Comparison of ENCODE assay signal across 7 cellular contexts in genomic region chr6:27145731-27146455, GRCh38.
DNase-seq lines count a peak whose midpoint lies in the region; ATAC-seq and TF ChIP-seq lines count a peak whose summit lies in the region.

No MANE protein-coding gene starts in this region.

- H3K9ac ChIP-seq in HUES48 (ENCODE audit: low read depth, low read length), result peak overlapping the region; percentile 100

- H3K27ac ChIP-seq in HUES48 (ENCODE audit: low read depth, low read length) (peak overlapping the region; percentile 97), temporal lobe (ENCODE audit: low read depth, low read length) (peak overlapping the region; percentile 25)

- DNase-seq in NOMO-1 treated with dmso at 0.1 percent for 144 hours (lab: John Stamatoyannopoulos, UW; ENCODE audit: unreplicated experiment) (peak; percentile 87), activated T-cell treated with anti-CD3 and anti-CD28 coated beads for 1 hour (ENCODE audit: low read depth) (peak; percentile 49), myocyte (ENCODE audit: low read depth) (peak; percentile 83)

- H3K9me3 ChIP-seq in HUES48 (ENCODE audit: control insufficient read depth, insufficient read depth, low read length), result no peaks in the 10 kb centered on the region

- peaks cover 18% of the 10 kb centered on the region; the same call in 1 of the 2 replicates for H3K36me3 ChIP-seq in HUES48 (ENCODE audit: control insufficient read depth, insufficient read depth, low read length)

- peak; percentile 73 for TF ChIP-seq POLR2A in GM15510 (IDR thresholded peaks at IDR 0.05; ENCODE audit: borderline replicate concordance, extremely low read depth, insufficient read length)

- peak; percentile 65 for ATAC-seq in esophagus mucosa

- H3K4me1 ChIP-seq in HUES48 (ENCODE audit: control insufficient read depth, insufficient read depth, low read length), result peaks cover 17% of the 10 kb centered on the region

- H3K27me3 ChIP-seq in HUES48 (ENCODE audit: control insufficient read depth, insufficient read depth, low read length), result no peaks in the 10 kb centered on the region

- peak overlapping the region; percentile 94 for H3K4me3 ChIP-seq in HUES48 (ENCODE audit: low read depth, low read length)

Comparison
In these comparisons a context has a peak if more than half of its experiments do, and no peak if none do; other contexts are left out.
1. Peak in every context shown above with its lines: DNase-seq, ATAC-seq, H3K4me3 ChIP-seq and H3K27ac ChIP-seq.